ENCODE assay signal across 9 cellular contexts in genomic region chr10:72250666-72251065, GRCh38. TPM values are rescaled to one million over a fixed set of nuclear protein-coding genes. Genes with fewer than 3 reads are reported as not detected.
A peak's percentile ranks its signal among the peaks of the same experiment; 100 is the strongest.
DNase-seq lines count a peak whose midpoint lies in the region; ATAC-seq and TF ChIP-seq lines count a peak whose summit lies in the region.
"Had no signal": no experiment of that assay in that cellular context is flagged by ENCODE, and none has a peak within 500 bp of the region (broad histone marks: within the 10 kb centered on the region; RNA-seq: fewer than 3 reads in every experiment).

No MANE protein-coding gene starts in this region.

- no peak for TF ChIP-seq CTCF in RWPE1 (conservative IDR thresholded peaks at IDR 0.05; ENCODE audit: low read depth)
- no peak for TF ChIP-seq CTCF in omental fat pad (IDR thresholded peaks at IDR 0.05)

- DNase-seq in RWPE1 (ENCODE audit: low spot score) (no peak), omental fat pad (ENCODE audit: low spot score) (no peak), NCI-H1092 (lab: John Stamatoyannopoulos, UW) (no peak), NCI-H2227 treated with DMSO at 0.1 percent for 48 hours (lab: John Stamatoyannopoulos, UW) (no peak)
- DNase-seq: NCI-H748 treated with DMSO at 0.1 percent for 48 hours had no signal

- H3K4me3 ChIP-seq in BLaER1 treated with 17β-estradiol and CSF1 and Interleukin-3, amounts not matched to agents 10 nM and 100 nM, result no peak overlapping the region
- no peak overlapping the region for H3K4me3 ChIP-seq in esophagus (ENCODE audit: low read depth in 1 of 2, low read length in 2 of 2)

- no peaks in the 10 kb centered on the region for H3K9me3 ChIP-seq in BLaER1 treated with 17β-estradiol and CSF1 and Interleukin-3, amounts not matched to agents 10 nM and 100 nM (replicated peaks in 1 of 11)
- no peaks in the 10 kb centered on the region for H3K9me3 ChIP-seq in esophagus (ENCODE audit: control insufficient read depth in 2 of 2, insufficient read depth in 1 of 2, low read depth in 1 of 2, low read length in 1 of 2)

- no peaks in the 10 kb centered on the region for H3K27me3 ChIP-seq in BLaER1 treated with 17β-estradiol and CSF1 and Interleukin-3, amounts not matched to agents 10 nM and 100 nM
- H3K27me3 ChIP-seq in esophagus (ENCODE audit: control insufficient read depth in 1 of 2, insufficient read depth in 2 of 2, low read length in 2 of 2), result no peaks in the 10 kb centered on the region

- CTCF ChIA-PET in RWPE1 (lab: Yijun Ruan, JAX), result no interaction called here

- peak overlapping the region in 9 of 11 experiments; percentile 74 to 97 (median 94); a peak in 18 of 22 replicates for H3K4me2 ChIP-seq in BLaER1 treated with 17β-estradiol and CSF1 and Interleukin-3, amounts not matched to agents 10 nM and 100 nM

- WGBS in esophagus, 2 donors, result 59 to 90% methylated on average over 1 of the region's 1 CpG

- peak; percentile 49 for ATAC-seq in omental fat pad (ENCODE audit: low FRiP score)
- no peak for ATAC-seq in HG03139 (IDR thresholded peaks at IDR 0.05; ENCODE audit: unreplicated experiment)
- ATAC-seq in HG02571 (IDR thresholded peaks at IDR 0.05; ENCODE audit: unreplicated experiment), result no peak

- no peak overlapping the region for H3K9ac ChIP-seq in BLaER1 treated with 17β-estradiol and CSF1 and Interleukin-3, amounts not matched to agents 10 nM and 100 nM

- POLR2A ChIA-PET in RWPE1 (lab: Yijun Ruan, JAX; ENCODE audit: low non-redundant PET), result interaction anchor here (0.6 to 1.9 kb wide), 3 partner anchors 10 to 23 kb away, joined by 4 to 9 read pairs (median 6); partner anchors contain the start of gene DDIT4

- no peak overlapping the region; a peak in 1 of 22 replicates for H3K27ac ChIP-seq in BLaER1 treated with 17β-estradiol and CSF1 and Interleukin-3, amounts not matched to agents 10 nM and 100 nM
- H3K27ac ChIP-seq in RWPE1 (peak overlapping the region; percentile 100), esophagus (ENCODE audit: low read depth in 2 of 2, low read length in 1 of 2) (peak overlapping the region; percentile 52 to 57)

- no peaks in the 10 kb centered on the region for H4K20me1 ChIP-seq in BLaER1 treated with 17β-estradiol and CSF1 and Interleukin-3, amounts not matched to agents 10 nM and 100 nM

- H3K36me3 ChIP-seq in BLaER1 treated with 17β-estradiol and CSF1 and Interleukin-3, amounts not matched to agents 10 nM and 100 nM, result no peaks in the 10 kb centered on the region
- H3K36me3 ChIP-seq in esophagus (ENCODE audit: control insufficient read depth in 2 of 2, insufficient read depth in 2 of 2, low read length in 1 of 2), result no peaks in the 10 kb centered on the region

- peaks cover 74 to 100% (median 95%) of the 10 kb centered on the region in 10 experiments for H3K4me1 ChIP-seq in BLaER1 treated with 17β-estradiol and CSF1 and Interleukin-3, amounts not matched to agents 10 nM and 100 nM
- H3K4me1 ChIP-seq in esophagus (ENCODE audit: control insufficient read depth in 2 of 2, insufficient read depth in 2 of 2, low read length in 1 of 2), result peaks cover 6 to 21% of the 10 kb centered on the region in 2 donors

RNA-seq across cellular contexts. Expression of gene DDIT4, which starts 23.1 kb away (rescaled TPM):
- polyA plus RNA-seq in esophagus, result 100 to 1,000 TPM; 230 to 332 TPM
- 100 to 1,000 TPM in 3 of 4 donors, 10 to 100 TPM in 1; 56.2 to 527 (median 185) TPM for total RNA-seq in omental fat pad

RNA-seq across cellular contexts. Expression of gene ASCC1, which starts 34.6 kb away (rescaled TPM):
- 10 to 100 TPM in 1 of 2 donors, 1 to 10 TPM in 1; 4.7 to 12.8 TPM for polyA plus RNA-seq in esophagus
- 10 to 100 TPM; 21.3 to 34.5 (median 26.3) TPM for total RNA-seq in omental fat pad

RNA-seq across cellular contexts. Expression of gene ANAPC16, which starts 34.9 kb away (rescaled TPM):
- polyA plus RNA-seq in esophagus, result 100 to 1,000 TPM in 1 of 2 donors, 10 to 100 TPM in 1; 80.2 to 112 TPM
- 10 to 100 TPM; 52.2 to 97.6 (median 76.3) TPM for total RNA-seq in omental fat pad

Comparison
In these comparisons a context has a peak if more than half of its experiments do, and no peak if none do; other contexts are left out.
1. H3K27ac ChIP-seq: peak in RWPE1 (single experiment) and esophagus (2 of 2); none in BLaER1 treated with 17β-estradiol and CSF1 and Interleukin-3, amounts not matched to agents 10 nM and 100 nM (0 of 11).